In the genomic region with DNA sequence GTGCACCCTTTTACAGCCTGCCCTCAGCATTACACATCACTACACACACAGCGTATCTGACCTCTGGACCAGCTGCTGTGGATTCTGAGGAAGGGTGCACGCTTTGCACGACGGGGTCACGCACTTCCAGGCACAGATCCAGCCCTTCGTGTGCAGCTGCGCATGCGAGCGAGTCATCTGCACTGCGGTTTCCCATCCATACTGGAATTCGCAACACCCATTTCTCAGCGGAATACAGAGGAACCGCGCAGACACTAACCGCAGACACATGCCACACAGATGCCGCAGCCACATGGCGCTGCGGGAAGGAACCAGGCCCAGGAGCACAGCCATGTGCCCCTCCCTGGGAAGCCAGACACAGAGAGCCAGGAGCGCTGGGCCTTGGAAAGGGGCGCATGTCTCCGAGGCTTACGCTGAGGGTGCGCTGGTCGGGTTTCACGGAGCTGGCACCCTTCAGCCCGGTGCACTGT, we compare ENCODE assay signal across 1 cellular context.
TF ChIP-seq lines count a peak whose summit lies in the region.

No MANE protein-coding gene starts in this region.

TF ChIP-seq in HepG2, 621 proteins besides CTCF, POLR2A, EP300 and RAD21 (continued from another document and continues in another):
- TF ChIP-seq, protein P1, sequence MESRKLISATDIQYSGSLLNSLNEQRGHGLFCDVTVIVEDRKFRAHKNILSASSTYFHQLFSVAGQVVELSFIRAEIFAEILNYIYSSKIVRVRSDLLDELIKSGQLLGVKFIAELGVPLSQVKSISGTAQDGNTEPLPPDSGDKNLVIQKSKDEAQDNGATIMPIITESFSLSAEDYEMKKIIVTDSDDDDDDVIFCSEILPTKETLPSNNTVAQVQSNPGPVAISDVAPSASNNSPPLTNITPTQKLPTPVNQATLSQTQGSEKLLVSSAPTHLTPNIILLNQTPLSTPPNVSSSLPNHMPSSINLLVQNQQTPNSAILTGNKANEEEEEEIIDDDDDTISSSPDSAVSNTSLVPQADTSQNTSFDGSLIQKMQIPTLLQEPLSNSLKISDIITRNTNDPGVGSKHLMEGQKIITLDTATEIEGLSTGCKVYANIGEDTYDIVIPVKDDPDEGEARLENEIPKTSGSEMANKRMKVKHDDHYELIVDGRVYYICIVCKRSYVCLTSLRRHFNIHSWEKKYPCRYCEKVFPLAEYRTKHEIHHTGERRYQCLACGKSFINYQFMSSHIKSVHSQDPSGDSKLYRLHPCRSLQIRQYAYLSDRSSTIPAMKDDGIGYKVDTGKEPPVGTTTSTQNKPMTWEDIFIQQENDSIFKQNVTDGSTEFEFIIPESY (CRISPR knock-in tag; IDR thresholded peaks at IDR 0.05) = peak; percentile 52; the same call in 1 of the 2 replicates
- TF ChIP-seq SIX1 (CRISPR knock-in tag; IDR thresholded peaks at IDR 0.05; ENCODE audit: borderline replicate concordance) (no peak), ZNF30 (CRISPR knock-in tag; IDR thresholded peaks at IDR 0.05) (no peak), BHLHE40 (IDR thresholded peaks at IDR 0.05; ENCODE audit: low read length) (peak; percentile 72), MYC (CRISPR knock-in tag; IDR thresholded peaks at IDR 0.05; ENCODE audit: borderline replicate concordance) (no peak), NFKBIZ (CRISPR knock-in tag; IDR thresholded peaks at IDR 0.05) (no peak), ZNF3 (CRISPR knock-in tag; IDR thresholded peaks at IDR 0.05) (no peak), KLF13 (CRISPR knock-in tag; IDR thresholded peaks at IDR 0.05) (no peak), ZNF780A (CRISPR knock-in tag; IDR thresholded peaks at IDR 0.05) (no peak), MXI1 (IDR thresholded peaks at IDR 0.05; ENCODE audit: borderline replicate concordance, low read depth, low read length) (0 out of 3 replicates have a peak, but pooled peaks have one; percentile 31), NR3C1 (CRISPR knock-in tag; IDR thresholded peaks at IDR 0.05) (no peak), TBL1XR1 (IDR thresholded peaks at IDR 0.05; ENCODE audit: borderline replicate concordance, low read length, partially characterized antibody) (no peak), JDP2 (CRISPR knock-in tag; IDR thresholded peaks at IDR 0.05; ENCODE audit: borderline replicate concordance) (no peak), PCBP1 (IDR thresholded peaks at IDR 0.05; ENCODE audit: borderline replicate concordance, low read depth, low read length) (no peak), MEIS2 (CRISPR knock-in tag; IDR thresholded peaks at IDR 0.05) (no peak), ZNF678 (CRISPR knock-in tag; IDR thresholded peaks at IDR 0.05) (no peak), ZZZ3 (CRISPR knock-in tag; IDR thresholded peaks at IDR 0.05; ENCODE audit: borderline replicate concordance) (no peak), ZSCAN30 (CRISPR knock-in tag; IDR thresholded peaks at IDR 0.05) (no peak), ZNF484 (CRISPR knock-in tag; IDR thresholded peaks at IDR 0.05; ENCODE audit: borderline replicate concordance, low read depth) (no peak), NPAS2 (CRISPR knock-in tag; IDR thresholded peaks at IDR 0.05; ENCODE audit: borderline replicate concordance) (no peak), PAF1 (CRISPR knock-in tag; IDR thresholded peaks at IDR 0.05) (no peak), ZNF788 (CRISPR knock-in tag; IDR thresholded peaks at IDR 0.05; ENCODE audit: borderline replicate concordance) (no peak), ZNF615 (CRISPR knock-in tag; IDR thresholded peaks at IDR 0.05; ENCODE audit: borderline replicate concordance) (no peak)
- TF ChIP-seq, protein P2, sequence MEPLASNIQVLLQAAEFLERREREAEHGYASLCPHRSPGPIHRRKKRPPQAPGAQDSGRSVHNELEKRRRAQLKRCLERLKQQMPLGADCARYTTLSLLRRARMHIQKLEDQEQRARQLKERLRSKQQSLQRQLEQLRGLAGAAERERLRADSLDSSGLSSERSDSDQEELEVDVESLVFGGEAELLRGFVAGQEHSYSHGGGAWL (CRISPR knock-in tag; IDR thresholded peaks at IDR 0.05) = no peak
- TF ChIP-seq, protein P3, sequence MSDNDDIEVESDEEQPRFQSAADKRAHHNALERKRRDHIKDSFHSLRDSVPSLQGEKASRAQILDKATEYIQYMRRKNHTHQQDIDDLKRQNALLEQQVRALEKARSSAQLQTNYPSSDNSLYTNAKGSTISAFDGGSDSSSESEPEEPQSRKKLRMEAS (IDR thresholded peaks at IDR 0.05) = peak; percentile 56
- TF ChIP-seq, protein P4, sequence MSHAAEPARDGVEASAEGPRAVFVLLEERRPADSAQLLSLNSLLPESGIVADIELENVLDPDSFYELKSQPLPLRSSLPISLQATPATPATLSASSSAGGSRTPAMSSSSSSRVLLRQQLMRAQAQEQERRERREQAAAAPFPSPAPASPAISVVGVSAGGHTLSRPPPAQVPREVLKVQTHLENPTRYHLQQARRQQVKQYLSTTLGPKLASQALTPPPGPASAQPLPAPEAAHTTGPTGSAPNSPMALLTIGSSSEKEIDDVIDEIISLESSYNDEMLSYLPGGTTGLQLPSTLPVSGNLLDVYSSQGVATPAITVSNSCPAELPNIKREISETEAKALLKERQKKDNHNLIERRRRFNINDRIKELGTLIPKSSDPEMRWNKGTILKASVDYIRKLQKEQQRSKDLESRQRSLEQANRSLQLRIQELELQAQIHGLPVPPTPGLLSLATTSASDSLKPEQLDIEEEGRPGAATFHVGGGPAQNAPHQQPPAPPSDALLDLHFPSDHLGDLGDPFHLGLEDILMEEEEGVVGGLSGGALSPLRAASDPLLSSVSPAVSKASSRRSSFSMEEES (CRISPR knock-in tag; IDR thresholded peaks at IDR 0.05) = no peak
- TF ChIP-seq, protein P5, sequence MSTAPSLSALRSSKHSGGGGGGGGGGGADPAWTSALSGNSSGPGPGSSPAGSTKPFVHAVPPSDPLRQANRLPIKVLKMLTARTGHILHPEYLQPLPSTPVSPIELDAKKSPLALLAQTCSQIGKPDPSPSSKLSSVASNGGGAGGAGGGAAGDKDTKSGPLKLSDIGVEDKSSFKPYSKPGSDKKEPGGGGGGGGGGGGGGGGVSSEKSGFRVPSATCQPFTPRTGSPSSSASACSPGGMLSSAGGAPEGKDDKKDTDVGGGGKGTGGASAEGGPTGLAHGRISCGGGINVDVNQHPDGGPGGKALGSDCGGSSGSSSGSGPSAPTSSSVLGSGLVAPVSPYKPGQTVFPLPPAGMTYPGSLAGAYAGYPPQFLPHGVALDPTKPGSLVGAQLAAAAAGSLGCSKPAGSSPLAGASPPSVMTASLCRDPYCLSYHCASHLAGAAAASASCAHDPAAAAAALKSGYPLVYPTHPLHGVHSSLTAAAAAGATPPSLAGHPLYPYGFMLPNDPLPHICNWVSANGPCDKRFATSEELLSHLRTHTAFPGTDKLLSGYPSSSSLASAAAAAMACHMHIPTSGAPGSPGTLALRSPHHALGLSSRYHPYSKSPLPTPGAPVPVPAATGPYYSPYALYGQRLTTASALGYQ (CRISPR knock-in tag; IDR thresholded peaks at IDR 0.05) = no peak
- TF ChIP-seq, protein P6, sequence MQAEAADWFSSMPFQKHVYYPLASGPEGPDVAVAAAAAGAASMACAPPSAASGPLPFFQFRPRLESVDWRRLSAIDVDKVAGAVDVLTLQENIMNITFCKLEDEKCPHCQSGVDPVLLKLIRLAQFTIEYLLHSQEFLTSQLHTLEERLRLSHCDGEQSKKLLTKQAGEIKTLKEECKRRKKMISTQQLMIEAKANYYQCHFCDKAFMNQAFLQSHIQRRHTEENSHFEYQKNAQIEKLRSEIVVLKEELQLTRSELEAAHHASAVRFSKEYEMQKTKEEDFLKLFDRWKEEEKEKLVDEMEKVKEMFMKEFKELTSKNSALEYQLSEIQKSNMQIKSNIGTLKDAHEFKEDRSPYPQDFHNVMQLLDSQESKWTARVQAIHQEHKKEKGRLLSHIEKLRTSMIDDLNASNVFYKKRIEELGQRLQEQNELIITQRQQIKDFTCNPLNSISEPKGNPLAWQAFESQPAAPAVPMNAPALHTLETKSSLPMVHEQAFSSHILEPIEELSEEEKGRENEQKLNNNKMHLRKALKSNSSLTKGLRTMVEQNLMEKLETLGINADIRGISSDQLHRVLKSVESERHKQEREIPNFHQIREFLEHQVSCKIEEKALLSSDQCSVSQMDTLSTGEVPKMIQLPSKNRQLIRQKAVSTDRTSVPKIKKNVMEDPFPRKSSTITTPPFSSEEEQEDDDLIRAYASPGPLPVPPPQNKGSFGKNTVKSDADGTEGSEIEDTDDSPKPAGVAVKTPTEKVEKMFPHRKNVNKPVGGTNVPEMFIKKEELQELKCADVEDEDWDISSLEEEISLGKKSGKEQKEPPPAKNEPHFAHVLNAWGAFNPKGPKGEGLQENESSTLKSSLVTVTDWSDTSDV (CRISPR knock-in tag; IDR thresholded peaks at IDR 0.05) = no peak
- TF ChIP-seq, protein P7, sequence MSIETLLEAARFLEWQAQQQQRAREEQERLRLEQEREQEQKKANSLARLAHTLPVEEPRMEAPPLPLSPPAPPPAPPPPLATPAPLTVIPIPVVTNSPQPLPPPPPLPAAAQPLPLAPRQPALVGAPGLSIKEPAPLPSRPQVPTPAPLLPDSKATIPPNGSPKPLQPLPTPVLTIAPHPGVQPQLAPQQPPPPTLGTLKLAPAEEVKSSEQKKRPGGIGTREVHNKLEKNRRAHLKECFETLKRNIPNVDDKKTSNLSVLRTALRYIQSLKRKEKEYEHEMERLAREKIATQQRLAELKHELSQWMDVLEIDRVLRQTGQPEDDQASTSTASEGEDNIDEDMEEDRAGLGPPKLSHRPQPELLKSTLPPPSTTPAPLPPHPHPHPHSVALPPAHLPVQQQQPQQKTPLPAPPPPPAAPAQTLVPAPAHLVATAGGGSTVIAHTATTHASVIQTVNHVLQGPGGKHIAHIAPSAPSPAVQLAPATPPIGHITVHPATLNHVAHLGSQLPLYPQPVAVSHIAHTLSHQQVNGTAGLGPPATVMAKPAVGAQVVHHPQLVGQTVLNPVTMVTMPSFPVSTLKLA (IDR thresholded peaks at IDR 0.05) = peak; percentile 64; the same call in 1 of the 2 replicates
- TF ChIP-seq, protein P8, sequence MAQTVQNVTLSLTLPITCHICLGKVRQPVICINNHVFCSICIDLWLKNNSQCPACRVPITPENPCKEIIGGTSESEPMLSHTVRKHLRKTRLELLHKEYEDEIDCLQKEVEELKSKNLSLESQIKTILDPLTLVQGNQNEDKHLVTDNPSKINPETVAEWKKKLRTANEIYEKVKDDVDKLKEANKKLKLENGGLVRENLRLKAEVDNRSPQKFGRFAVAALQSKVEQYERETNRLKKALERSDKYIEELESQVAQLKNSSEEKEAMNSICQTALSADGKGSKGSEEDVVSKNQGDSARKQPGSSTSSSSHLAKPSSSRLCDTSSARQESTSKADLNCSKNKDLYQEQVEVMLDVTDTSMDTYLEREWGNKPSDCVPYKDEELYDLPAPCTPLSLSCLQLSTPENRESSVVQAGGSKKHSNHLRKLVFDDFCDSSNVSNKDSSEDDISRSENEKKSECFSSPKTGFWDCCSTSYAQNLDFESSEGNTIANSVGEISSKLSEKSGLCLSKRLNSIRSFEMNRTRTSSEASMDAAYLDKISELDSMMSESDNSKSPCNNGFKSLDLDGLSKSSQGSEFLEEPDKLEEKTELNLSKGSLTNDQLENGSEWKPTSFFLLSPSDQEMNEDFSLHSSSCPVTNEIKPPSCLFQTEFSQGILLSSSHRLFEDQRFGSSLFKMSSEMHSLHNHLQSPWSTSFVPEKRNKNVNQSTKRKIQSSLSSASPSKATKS (CRISPR knock-in tag; IDR thresholded peaks at IDR 0.05) = no peak
- TF ChIP-seq, protein P9, sequence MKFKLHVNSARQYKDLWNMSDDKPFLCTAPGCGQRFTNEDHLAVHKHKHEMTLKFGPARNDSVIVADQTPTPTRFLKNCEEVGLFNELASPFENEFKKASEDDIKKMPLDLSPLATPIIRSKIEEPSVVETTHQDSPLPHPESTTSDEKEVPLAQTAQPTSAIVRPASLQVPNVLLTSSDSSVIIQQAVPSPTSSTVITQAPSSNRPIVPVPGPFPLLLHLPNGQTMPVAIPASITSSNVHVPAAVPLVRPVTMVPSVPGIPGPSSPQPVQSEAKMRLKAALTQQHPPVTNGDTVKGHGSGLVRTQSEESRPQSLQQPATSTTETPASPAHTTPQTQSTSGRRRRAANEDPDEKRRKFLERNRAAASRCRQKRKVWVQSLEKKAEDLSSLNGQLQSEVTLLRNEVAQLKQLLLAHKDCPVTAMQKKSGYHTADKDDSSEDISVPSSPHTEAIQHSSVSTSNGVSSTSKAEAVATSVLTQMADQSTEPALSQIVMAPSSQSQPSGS (CRISPR knock-in tag; IDR thresholded peaks at IDR 0.05) = no peak
- TF ChIP-seq, protein P10, sequence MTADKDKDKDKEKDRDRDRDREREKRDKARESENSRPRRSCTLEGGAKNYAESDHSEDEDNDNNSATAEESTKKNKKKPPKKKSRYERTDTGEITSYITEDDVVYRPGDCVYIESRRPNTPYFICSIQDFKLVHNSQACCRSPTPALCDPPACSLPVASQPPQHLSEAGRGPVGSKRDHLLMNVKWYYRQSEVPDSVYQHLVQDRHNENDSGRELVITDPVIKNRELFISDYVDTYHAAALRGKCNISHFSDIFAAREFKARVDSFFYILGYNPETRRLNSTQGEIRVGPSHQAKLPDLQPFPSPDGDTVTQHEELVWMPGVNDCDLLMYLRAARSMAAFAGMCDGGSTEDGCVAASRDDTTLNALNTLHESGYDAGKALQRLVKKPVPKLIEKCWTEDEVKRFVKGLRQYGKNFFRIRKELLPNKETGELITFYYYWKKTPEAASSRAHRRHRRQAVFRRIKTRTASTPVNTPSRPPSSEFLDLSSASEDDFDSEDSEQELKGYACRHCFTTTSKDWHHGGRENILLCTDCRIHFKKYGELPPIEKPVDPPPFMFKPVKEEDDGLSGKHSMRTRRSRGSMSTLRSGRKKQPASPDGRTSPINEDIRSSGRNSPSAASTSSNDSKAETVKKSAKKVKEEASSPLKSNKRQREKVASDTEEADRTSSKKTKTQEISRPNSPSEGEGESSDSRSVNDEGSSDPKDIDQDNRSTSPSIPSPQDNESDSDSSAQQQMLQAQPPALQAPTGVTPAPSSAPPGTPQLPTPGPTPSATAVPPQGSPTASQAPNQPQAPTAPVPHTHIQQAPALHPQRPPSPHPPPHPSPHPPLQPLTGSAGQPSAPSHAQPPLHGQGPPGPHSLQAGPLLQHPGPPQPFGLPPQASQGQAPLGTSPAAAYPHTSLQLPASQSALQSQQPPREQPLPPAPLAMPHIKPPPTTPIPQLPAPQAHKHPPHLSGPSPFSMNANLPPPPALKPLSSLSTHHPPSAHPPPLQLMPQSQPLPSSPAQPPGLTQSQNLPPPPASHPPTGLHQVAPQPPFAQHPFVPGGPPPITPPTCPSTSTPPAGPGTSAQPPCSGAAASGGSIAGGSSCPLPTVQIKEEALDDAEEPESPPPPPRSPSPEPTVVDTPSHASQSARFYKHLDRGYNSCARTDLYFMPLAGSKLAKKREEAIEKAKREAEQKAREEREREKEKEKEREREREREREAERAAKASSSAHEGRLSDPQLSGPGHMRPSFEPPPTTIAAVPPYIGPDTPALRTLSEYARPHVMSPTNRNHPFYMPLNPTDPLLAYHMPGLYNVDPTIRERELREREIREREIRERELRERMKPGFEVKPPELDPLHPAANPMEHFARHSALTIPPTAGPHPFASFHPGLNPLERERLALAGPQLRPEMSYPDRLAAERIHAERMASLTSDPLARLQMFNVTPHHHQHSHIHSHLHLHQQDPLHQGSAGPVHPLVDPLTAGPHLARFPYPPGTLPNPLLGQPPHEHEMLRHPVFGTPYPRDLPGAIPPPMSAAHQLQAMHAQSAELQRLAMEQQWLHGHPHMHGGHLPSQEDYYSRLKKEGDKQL (CRISPR knock-in tag; IDR thresholded peaks at IDR 0.05; ENCODE audit: low read depth) = no peak
- TF ChIP-seq, protein P11, sequence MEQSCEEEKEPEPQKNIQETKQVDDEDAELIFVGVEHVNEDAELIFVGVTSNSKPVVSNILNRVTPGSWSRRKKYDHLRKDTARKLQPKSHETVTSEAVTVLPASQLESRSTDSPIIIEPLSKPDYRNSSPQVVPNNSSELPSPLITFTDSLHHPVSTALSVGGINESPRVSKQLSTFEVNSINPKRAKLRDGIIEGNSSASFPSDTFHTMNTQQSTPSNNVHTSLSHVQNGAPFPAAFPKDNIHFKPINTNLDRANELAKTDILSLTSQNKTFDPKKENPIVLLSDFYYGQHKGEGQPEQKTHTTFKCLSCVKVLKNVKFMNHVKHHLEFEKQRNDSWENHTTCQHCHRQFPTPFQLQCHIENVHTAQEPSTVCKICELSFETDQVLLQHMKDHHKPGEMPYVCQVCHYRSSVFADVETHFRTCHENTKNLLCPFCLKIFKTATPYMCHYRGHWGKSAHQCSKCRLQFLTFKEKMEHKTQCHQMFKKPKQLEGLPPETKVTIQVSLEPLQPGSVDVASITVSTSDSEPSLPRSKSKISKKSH (CRISPR knock-in tag; IDR thresholded peaks at IDR 0.05; ENCODE audit: borderline replicate concordance) = no peak
